ENCODE assay signal across 16 cellular contexts in the genomic region with DNA sequence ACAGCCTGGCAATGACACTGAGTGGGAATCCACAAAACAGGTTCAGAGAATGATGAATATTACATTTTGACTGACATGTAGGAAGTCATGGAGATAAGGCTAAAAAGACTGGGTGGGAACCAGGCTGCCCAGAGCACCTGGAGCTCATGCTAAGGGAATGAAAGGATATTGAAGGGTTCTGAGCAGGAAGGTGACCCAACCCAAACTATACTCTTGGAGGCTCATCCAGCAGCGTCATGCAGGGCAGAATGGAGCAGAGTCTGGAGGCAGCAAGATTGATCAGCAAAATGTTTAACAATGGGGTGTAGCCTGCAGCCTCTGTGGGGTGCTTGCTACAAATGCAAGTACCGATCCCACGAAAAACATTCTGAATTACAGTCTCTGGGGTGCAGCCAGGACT.
A peak's percentile ranks its signal among the peaks of the same experiment; 100 is the strongest.
DNase-seq lines count a peak whose midpoint lies in the region; ATAC-seq, FAIRE-seq and TF ChIP-seq lines count a peak whose summit lies in the region.
"Had no signal": no experiment of that assay in that cellular context is flagged by ENCODE, and none has a peak within 500 bp of the region (broad histone marks: within the 10 kb centered on the region; RNA-seq: fewer than 3 reads in every experiment).

No MANE protein-coding gene starts in this region.

- POLR2A ChIA-PET in K562 (lab: Yijun Ruan, JAX) = interaction anchor here (1.4 kb wide), 1 partner anchor 23 kb away, joined by 4 read pairs; no protein-coding TSS in a partner anchor

- no peak overlapping the region for H3K27ac Mint-ChIP-seq in activated naive CD4-positive, alpha-beta T cell treated with anti-CD3 and anti-CD28 coated beads for 36 hours
- H3K27ac Mint-ChIP-seq: CD14-positive monocyte; CD4-positive, alpha-beta memory T cell had no signal

- no peaks in the 10 kb centered on the region for H3K4me1 Mint-ChIP-seq in activated naive CD4-positive, alpha-beta T cell treated with anti-CD3 and anti-CD28 coated beads for 36 hours (ENCODE audit: low read depth)
- H3K4me1 Mint-ChIP-seq: CD14-positive monocyte; CD4-positive, alpha-beta memory T cell had no signal

- DNase-seq in right atrium auricular region (ENCODE audit: low spot score) = peak; percentile 23
- no peak for DNase-seq in left ventricle myocardium inferior
- DNase-seq in K562 (ENCODE audit: extremely low read depth in 1 of 4, low spot score in 3 of 4) = no peak
- DNase-seq in islet precursor cell = peak; percentile 22
- DNase-seq in NAMALWA (ENCODE audit: low spot score) = no peak
- DNase-seq in activated naive CD4-positive, alpha-beta T cell treated with anti-CD3 and anti-CD28 coated beads for 36 hours = no peak
- DNase-seq: 8988T; CD4-positive, alpha-beta memory T cell; DMS79 treated with DMSO at 0.1 percent for 48 hours; GF-D8 had no signal

- no peaks in the 10 kb centered on the region for H3K9me1 ChIP-seq in K562 (ENCODE audit: control insufficient read depth, insufficient read depth, low read length)

- no peak overlapping the region for H3K27ac ChIP-seq in right atrium auricular region
- no peak overlapping the region for H3K27ac ChIP-seq in left ventricle myocardium inferior (replicated peaks)
- H3K27ac ChIP-seq in K562 (ENCODE audit: extremely low read depth, low read depth, low read length) = no peak overlapping the region
- H3K27ac ChIP-seq: BLaER1 had no signal

- no peaks in the 10 kb centered on the region for H3K36me3 Mint-ChIP-seq in activated naive CD4-positive, alpha-beta T cell treated with anti-CD3 and anti-CD28 coated beads for 36 hours (ENCODE audit: low read depth)
- H3K36me3 Mint-ChIP-seq: CD14-positive monocyte; CD4-positive, alpha-beta memory T cell had no signal

- no peak for TF ChIP-seq EP300 in K562 (IDR thresholded peaks at IDR 0.05; ENCODE audit: low read length)

- no peaks in the 10 kb centered on the region for H3K27me3 ChIP-seq in right atrium auricular region
- H3K27me3 ChIP-seq in left ventricle myocardium inferior (ENCODE audit: low read depth) = no peaks in the 10 kb centered on the region
- H3K27me3 ChIP-seq in K562 (ENCODE audit: control insufficient read depth in 2 of 2, insufficient read depth in 2 of 2, low read length in 2 of 2) = peaks cover 0 to 22% of the 10 kb centered on the region in 2 experiments; a peak in 2 of 5 replicates
- H3K27me3 ChIP-seq: BLaER1 had no signal

- peaks cover 12% of the 10 kb centered on the region for H3K27me3 Mint-ChIP-seq in activated naive CD4-positive, alpha-beta T cell treated with anti-CD3 and anti-CD28 coated beads for 36 hours (ENCODE audit: low read depth)

- intact Hi-C loops in left ventricle myocardium inferior (cut with micrococcal nuclease) = no loop called here
- intact Hi-C loops in K562 (cut with micrococcal nuclease) = no loop called here
- intact Hi-C loops in activated naive CD4-positive, alpha-beta T cell treated with anti-CD3 and anti-CD28 coated beads for 36 hours (cut with micrococcal nuclease) = no loop called here

- no peak for TF ChIP-seq RAD21 in K562 (CRISPR knock-in tag; conservative IDR thresholded peaks at IDR 0.05 in 1 of 2, IDR thresholded peaks at IDR 0.05 in 1 of 2)

- FAIRE-seq in K562 (lab: Jason Lieb, UNC) = no peak
- FAIRE-seq: GM19239, H54 had no signal

- TF ChIP-seq CTCF in right atrium auricular region (IDR thresholded peaks at IDR 0.05) = no peak
- no peak for TF ChIP-seq CTCF in left ventricle myocardium inferior (IDR thresholded peaks at IDR 0.05; ENCODE audit: borderline replicate concordance)
- no peak for TF ChIP-seq CTCF in K562 (IDR thresholded peaks at IDR 0.05 in 2 of 3, conservative IDR thresholded peaks at IDR 0.05 in 1 of 3; ENCODE audit: insufficient read depth in 2 of 3, low read depth in 1 of 3, low read length in 3 of 3)

- BruUV-seq in K562 (replicated peaks; lab: Mats Ljungman, UMichigan) = no TSS peak

- H2AFZ ChIP-seq in K562 (ENCODE audit: low read depth, low read length) = no peak overlapping the region

- ATAC-seq in K562 (no peak), HG02763 (IDR thresholded peaks at IDR 0.05; ENCODE audit: unreplicated experiment) (no peak), GM18520 (IDR thresholded peaks at IDR 0.05; ENCODE audit: unreplicated experiment) (no peak)

- no peak for TF ChIP-seq POLR2A in K562 (conservative IDR thresholded peaks at IDR 0.05)

- H3K4me1 ChIP-seq in right atrium auricular region = no peaks in the 10 kb centered on the region
- H3K4me1 ChIP-seq in left ventricle myocardium inferior = no peaks in the 10 kb centered on the region
- no peaks in the 10 kb centered on the region for H3K4me1 ChIP-seq in K562 (replicated peaks in 1 of 2; ENCODE audit: control insufficient read depth in 2 of 2, insufficient read depth in 2 of 2, low read length in 2 of 2)
- H3K4me1 ChIP-seq: BLaER1 had no signal

- H3K9ac ChIP-seq in K562 (ENCODE audit: insufficient read depth in 1 of 2, low read depth in 2 of 2, low read length in 2 of 2) = no peak overlapping the region
- H3K9ac ChIP-seq: BLaER1 had no signal

- H3K36me3 ChIP-seq in right atrium auricular region (no peaks in the 10 kb centered on the region), left ventricle myocardium inferior (no peaks in the 10 kb centered on the region), K562 (ENCODE audit: control insufficient read depth, insufficient read depth, low read length) (no peaks in the 10 kb centered on the region)
- H3K36me3 ChIP-seq: BLaER1 had no signal

- H3K79me2 ChIP-seq in K562 (ENCODE audit: control insufficient read depth, insufficient read depth, low read length) = no peaks in the 10 kb centered on the region

- no peak overlapping the region for H3K4me3 Mint-ChIP-seq in activated naive CD4-positive, alpha-beta T cell treated with anti-CD3 and anti-CD28 coated beads for 36 hours
- H3K4me3 Mint-ChIP-seq: CD14-positive monocyte; CD4-positive, alpha-beta memory T cell had no signal

- H3K9me3 ChIP-seq in right atrium auricular region (no peaks in the 10 kb centered on the region), left ventricle myocardium inferior (replicated peaks) (no peaks in the 10 kb centered on the region), K562 (replicated peaks; ENCODE audit: control insufficient read depth, insufficient read depth, low read depth, low read length) (no peaks in the 10 kb centered on the region)
- H3K9me3 ChIP-seq: BLaER1 had no signal

- H3K4me3 ChIP-seq in right atrium auricular region (no peak overlapping the region), left ventricle myocardium inferior (no peak overlapping the region), K562 (no peak overlapping the region)
- H3K4me3 ChIP-seq: BLaER1 had no signal

- in situ Hi-C loops in K562 (cut with MboI) = no loop called here

- CTCF ChIA-PET in K562 (lab: Yijun Ruan, JAX; ENCODE audit: low intra/inter-chr PET ratio) = no interaction called here
- CTCF ChIA-PET in activated naive CD4-positive, alpha-beta T cell treated with anti-CD3 and anti-CD28 coated beads for 36 hours (lab: Charles Lee) = interaction anchor here (0.7 to 6.1 kb wide), 2 partner anchors 8 to 53 kb away, joined by 3 to 24 read pairs; no protein-coding TSS in a partner anchor

- H3K4me2 ChIP-seq in K562 (ENCODE audit: insufficient read depth, low read length) = no peak overlapping the region
- H3K4me2 ChIP-seq: BLaER1 had no signal

- no peaks in the 10 kb centered on the region for H3K9me3 Mint-ChIP-seq in activated naive CD4-positive, alpha-beta T cell treated with anti-CD3 and anti-CD28 coated beads for 36 hours

- H4K20me1 ChIP-seq in K562 (replicated peaks; ENCODE audit: control insufficient read depth, insufficient read depth, low read length) = no peaks in the 10 kb centered on the region
- H4K20me1 ChIP-seq: BLaER1 had no signal

- WGBS in K562 (ENCODE audit: insufficient coverage, low coverage, missing lambda C conversion rate) = 4% methylated on average over 3 of the region's 3 CpGs

TF ChIP-seq in K562, 482 proteins besides CTCF, POLR2A, EP300 and RAD21:
- TF ChIP-seq PKNOX1 (IDR thresholded peaks at IDR 0.05) (0 out of 2 replicates have a peak, but pooled peaks have one; percentile 22), IRF9 (tag; IDR thresholded peaks at IDR 0.05) (no peak)

Comparison
In these comparisons a context has a peak if more than half of its experiments do, and no peak if none do; other contexts are left out.
1. DNase-seq: peak in right atrium auricular region (single experiment) and islet precursor cell (single experiment); none in left ventricle myocardium inferior (single experiment), K562 (0 of 4), NAMALWA (single experiment) and activated naive CD4-positive, alpha-beta T cell treated with anti-CD3 and anti-CD28 coated beads for 36 hours (single experiment).